In genomic region chr11:68683086-68683951, GRCh38 we compare ENCODE assay signal across 30 cellular contexts. TPM values are rescaled to one million over a fixed set of nuclear protein-coding genes. Genes with fewer than 3 reads are reported as not detected.
A peak's percentile ranks its signal among the peaks of the same experiment; 100 is the strongest.
DNase-seq lines count a peak whose midpoint lies in the region; ATAC-seq and TF ChIP-seq lines count a peak whose summit lies in the region.
"Had no signal": no experiment of that assay in that cellular context is flagged by ENCODE, and none has a peak within 500 bp of the region (broad histone marks: within the 10 kb centered on the region; RNA-seq: fewer than 3 reads in every experiment).

No MANE protein-coding gene starts in this region.

- intact Hi-C loops in breast epithelium (cut with DNase I; ENCODE audit: low total_unique reads), result no loop called here
- intact Hi-C loops in MCF 10A (cut with micrococcal nuclease), result no loop called here
- intact Hi-C loops in ovary (cut with DNase I), result no loop called here

- CTCF ChIA-PET in MCF 10A (lab: Yijun Ruan, JAX), result no interaction called here
- CTCF ChIA-PET in WTC11 (lab: Charles Lee), result interaction anchor here (0.9 to 1.5 kb wide), 4 partner anchors 21 to 115 kb away, joined by 3 to 5 read pairs (median 4); no protein-coding TSS in a partner anchor

- POLR2A ChIA-PET in MCF 10A (lab: Yijun Ruan, JAX) (no interaction called here), WTC11 (lab: Charles Lee) (no interaction called here)

- H3K9me3 ChIP-seq in breast epithelium (no peaks in the 10 kb centered on the region), iPS-20b (ENCODE audit: insufficient read depth, low read depth, low read length) (no peaks in the 10 kb centered on the region), ovary (no peaks in the 10 kb centered on the region)
- H3K9me3 ChIP-seq: colonic mucosa, esophagus muscularis mucosa, heart right ventricle, Peyer's patch, thyroid gland had no signal

- TF ChIP-seq CTCF in breast epithelium (IDR thresholded peaks at IDR 0.05) (no peak), MCF 10A (IDR thresholded peaks at IDR 0.05; ENCODE audit: unreplicated experiment) (no peak), WTC11 (IDR thresholded peaks at IDR 0.05) (no peak), ovary (IDR thresholded peaks at IDR 0.05) (no peak)

- H3K27me3 ChIP-seq in breast epithelium (peaks cover 12 to 17% of the 10 kb centered on the region in 2 donors), iPS-20b (ENCODE audit: insufficient read depth, low read length) (peaks cover 47% of the 10 kb centered on the region), ovary (peaks cover 5% of the 10 kb centered on the region)

- H3K9me3 Mint-ChIP-seq in MCF 10A (ENCODE audit: unreplicated experiment) (no peaks in the 10 kb centered on the region), WTC11 (no peaks in the 10 kb centered on the region)
- H3K9me3 Mint-ChIP-seq: activated CD4-positive, alpha-beta T cell treated with anti-CD3 and anti-CD28 coated beads, Interleukin-2, amount 10 ng/mL, durations not matched to agents 24 days and 14 days; activated T-cell treated with anti-CD3 and anti-CD28 coated beads, Interleukin-2, amount 50 U/mL, for 24 hours; CD4-positive, alpha-beta T cell; effector memory CD8-positive, alpha-beta T cell; memory B cell; stimulated activated naive CD8-positive, alpha-beta T cell treated with anti-CD3 and anti-CD28 coated beads, Interleukin-15, amount 100 ng/mL, for 72 hours had no signal

- no peak for DNase-seq in breast epithelium (ENCODE audit: low spot score in 2 of 2)
- DNase-seq in MCF 10A (ENCODE audit: unreplicated experiment), result no peak
- no peak for DNase-seq in WTC11 (ENCODE audit: low spot score)
- no peak for DNase-seq in putamen (ENCODE audit: low spot score)
- DNase-seq in ovary, result no peak
- DNase-seq in NCI-H146 (lab: John Stamatoyannopoulos, UW), result no peak
- DNase-seq: activated CD4-positive, alpha-beta T cell treated with anti-CD3 and anti-CD28 coated beads, Interleukin-2, amount 10 ng/mL, durations not matched to agents 24 days and 14 days; amygdala; CD4-positive, alpha-beta T cell; colonic mucosa; DMS 273 treated with DMSO at 0.1 percent for 48 hours; effector memory CD8-positive, alpha-beta T cell; EL; foreskin keratinocyte; heart right ventricle; NCI-H1092; NCI-H1930; NCI-H69; SHP77 treated with DMSO at 0.1 percent for 48 hours; stimulated activated CD4-positive, alpha-beta T cell treated with anti-CD3 and anti-CD28 coated beads, Interleukin-1b, Interleukin-23, amount 100 ng/mL, for 48 hours; stimulated activated naive CD8-positive, alpha-beta T cell treated with anti-CD3 and anti-CD28 coated beads, Interleukin-15, amount 100 ng/mL, for 72 hours; thyroid gland had no signal

- H3K27me3 Mint-ChIP-seq in MCF 10A (ENCODE audit: insufficient read depth, unreplicated experiment), result peaks cover 43% of the 10 kb centered on the region
- H3K27me3 Mint-ChIP-seq in WTC11 (ENCODE audit: low read depth), result peaks cover 43% of the 10 kb centered on the region

- no peaks in the 10 kb centered on the region for H3K36me3 ChIP-seq in breast epithelium
- H3K36me3 ChIP-seq in iPS-20b (ENCODE audit: insufficient read depth, low read depth, low read length), result peaks cover 21% of the 10 kb centered on the region
- H3K36me3 ChIP-seq in ovary, result no peaks in the 10 kb centered on the region
- H3K36me3 ChIP-seq: colonic mucosa, esophagus muscularis mucosa, heart right ventricle, Peyer's patch, thyroid gland had no signal

- H3K27ac ChIP-seq in breast epithelium (no peak overlapping the region), iPS-20b (ENCODE audit: low read length) (no peak overlapping the region), ovary (no peak overlapping the region)
- H3K27ac ChIP-seq: colonic mucosa, esophagus muscularis mucosa, foreskin keratinocyte, heart right ventricle, Peyer's patch, thyroid gland had no signal

- H3K27ac Mint-ChIP-seq in MCF 10A (ENCODE audit: low read depth, unreplicated experiment), result no peak overlapping the region
- no peak overlapping the region for H3K27ac Mint-ChIP-seq in WTC11
- H3K27ac Mint-ChIP-seq: activated CD4-positive, alpha-beta T cell treated with anti-CD3 and anti-CD28 coated beads, Interleukin-2, amount 10 ng/mL, durations not matched to agents 24 days and 14 days; activated T-cell treated with anti-CD3 and anti-CD28 coated beads, Interleukin-2, amount 50 U/mL, for 24 hours; CD4-positive, alpha-beta T cell; effector memory CD8-positive, alpha-beta T cell; memory B cell; stimulated activated naive CD8-positive, alpha-beta T cell treated with anti-CD3 and anti-CD28 coated beads, Interleukin-15, amount 100 ng/mL, for 72 hours had no signal

- 56 to 70% (median 68%) methylated on average over 18 to 23 of the region's 23 CpGs for WGBS in ovary, 3 donors

- no peak overlapping the region for H3K4me3 Mint-ChIP-seq in MCF 10A (ENCODE audit: unreplicated experiment)
- peak overlapping the region; percentile 43; the same call in 1 of the 2 replicates for H3K4me3 Mint-ChIP-seq in WTC11
- H3K4me3 Mint-ChIP-seq: activated CD4-positive, alpha-beta T cell treated with anti-CD3 and anti-CD28 coated beads, Interleukin-2, amount 10 ng/mL, durations not matched to agents 24 days and 14 days; activated T-cell treated with anti-CD3 and anti-CD28 coated beads, Interleukin-2, amount 50 U/mL, for 24 hours; CD4-positive, alpha-beta T cell; effector memory CD8-positive, alpha-beta T cell; memory B cell had no signal

- no peak overlapping the region for H3K9ac ChIP-seq in iPS-20b (ENCODE audit: low read depth, low read length)

- no peaks in the 10 kb centered on the region for H3K4me1 Mint-ChIP-seq in MCF 10A (ENCODE audit: insufficient read depth, unreplicated experiment)
- peaks cover 18% of the 10 kb centered on the region for H3K4me1 Mint-ChIP-seq in WTC11
- H3K4me1 Mint-ChIP-seq: memory B cell had no signal

- no peaks in the 10 kb centered on the region for H3K36me3 Mint-ChIP-seq in MCF 10A (ENCODE audit: insufficient read depth, unreplicated experiment)
- H3K36me3 Mint-ChIP-seq in WTC11, result peaks cover 17% of the 10 kb centered on the region
- H3K36me3 Mint-ChIP-seq: memory B cell had no signal

- ATAC-seq in WTC11 (0 out of 2 replicates have a peak, but pooled peaks have one; percentile 7), HG03159 (IDR thresholded peaks at IDR 0.05; ENCODE audit: unreplicated experiment) (no peak)

- TF ChIP-seq POLR2A in breast epithelium (IDR thresholded peaks at IDR 0.05), result no peak
- no peak for TF ChIP-seq POLR2A in ovary (IDR thresholded peaks at IDR 0.05)

- BruUV-seq in MCF 10A (replicated peaks; lab: Mats Ljungman, UMichigan), result no TSS peak

- H3K4me1 ChIP-seq in breast epithelium (peaks cover 4 to 6% of the 10 kb centered on the region in 2 donors), iPS-20b (ENCODE audit: insufficient read depth, low read length) (no peaks in the 10 kb centered on the region), ovary (ENCODE audit: insufficient read depth) (no peaks in the 10 kb centered on the region)
- H3K4me1 ChIP-seq: foreskin keratinocyte had no signal

- H3K4me3 ChIP-seq in breast epithelium (peak overlapping the region in 2 of 3 donors; percentile 48 to 76), iPS-20b (ENCODE audit: low read length) (peak overlapping the region; percentile 64; the same call in 1 of the 2 replicates), ovary (no peak overlapping the region)

- TF ChIP-seq EP300 in ovary (IDR thresholded peaks at IDR 0.05), result no peak

TF ChIP-seq in WTC11, 78 proteins besides CTCF, POLR2A, EP300 and RAD21 (continues in another document):
- TF ChIP-seq GABPB1 (CRISPR knock-in tag; IDR thresholded peaks at IDR 0.05) (no peak), NR1H2 (CRISPR knock-in tag; IDR thresholded peaks at IDR 0.05) (no peak), HMGXB4 (CRISPR knock-in tag; IDR thresholded peaks at IDR 0.05) (no peak), TP53 (CRISPR knock-in tag; IDR thresholded peaks at IDR 0.05) (no peak), TEAD4 (CRISPR knock-in tag; IDR thresholded peaks at IDR 0.05) (no peak), RELA (CRISPR knock-in tag; IDR thresholded peaks at IDR 0.05; ENCODE audit: borderline replicate concordance) (no peak), FOXP1 (CRISPR knock-in tag; IDR thresholded peaks at IDR 0.05; ENCODE audit: borderline replicate concordance) (no peak), ZNF121 (CRISPR knock-in tag; IDR thresholded peaks at IDR 0.05) (no peak)
- TF ChIP-seq, protein P1, sequence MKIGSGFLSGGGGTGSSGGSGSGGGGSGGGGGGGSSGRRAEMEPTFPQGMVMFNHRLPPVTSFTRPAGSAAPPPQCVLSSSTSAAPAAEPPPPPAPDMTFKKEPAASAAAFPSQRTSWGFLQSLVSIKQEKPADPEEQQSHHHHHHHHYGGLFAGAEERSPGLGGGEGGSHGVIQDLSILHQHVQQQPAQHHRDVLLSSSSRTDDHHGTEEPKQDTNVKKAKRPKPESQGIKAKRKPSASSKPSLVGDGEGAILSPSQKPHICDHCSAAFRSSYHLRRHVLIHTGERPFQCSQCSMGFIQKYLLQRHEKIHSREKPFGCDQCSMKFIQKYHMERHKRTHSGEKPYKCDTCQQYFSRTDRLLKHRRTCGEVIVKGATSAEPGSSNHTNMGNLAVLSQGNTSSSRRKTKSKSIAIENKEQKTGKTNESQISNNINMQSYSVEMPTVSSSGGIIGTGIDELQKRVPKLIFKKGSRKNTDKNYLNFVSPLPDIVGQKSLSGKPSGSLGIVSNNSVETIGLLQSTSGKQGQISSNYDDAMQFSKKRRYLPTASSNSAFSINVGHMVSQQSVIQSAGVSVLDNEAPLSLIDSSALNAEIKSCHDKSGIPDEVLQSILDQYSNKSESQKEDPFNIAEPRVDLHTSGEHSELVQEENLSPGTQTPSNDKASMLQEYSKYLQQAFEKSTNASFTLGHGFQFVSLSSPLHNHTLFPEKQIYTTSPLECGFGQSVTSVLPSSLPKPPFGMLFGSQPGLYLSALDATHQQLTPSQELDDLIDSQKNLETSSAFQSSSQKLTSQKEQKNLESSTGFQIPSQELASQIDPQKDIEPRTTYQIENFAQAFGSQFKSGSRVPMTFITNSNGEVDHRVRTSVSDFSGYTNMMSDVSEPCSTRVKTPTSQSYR (CRISPR knock-in tag; IDR thresholded peaks at IDR 0.05), result no peak

RNA-seq across cellular contexts. Expression of gene GAL, which starts 1.0 kb away (rescaled TPM):
- total RNA-seq in breast epithelium, result 1 to 10 TPM in 2 of 3 donors, under 1 TPM in 1; 0.64 to 5.7 (median 1.3) TPM
- total RNA-seq in MCF 10A (2022), result not detected in 2 replicates
- 102 to 110 TPM (median 108 TPM) in 3 replicates for total RNA-seq in WTC11 (2021)
- total RNA-seq in ovary, result 1 to 10 TPM in 1 of 7 donors, under 1 TPM in 1, not detected in 5; 0.36 to 1.4 TPM
- under 1 TPM in 1 of 2 donors, not detected in 1; 0.19 TPM for polyA plus RNA-seq in ovary
- total RNA-seq: CD4-positive, alpha-beta T cell; HT1080; myocyte had no signal

Comparison
In these comparisons a context has a peak if more than half of its experiments do, and no peak if none do; other contexts are left out.
1. RNA of gene GAL, which starts 1.0 kb away (total RNA-seq): 102 to 110 TPM in WTC11; 0.64 to 5.7 TPM in breast epithelium, not detected in MCF 10A and 0.36 to 1.4 TPM in ovary; every median in the first group is over 10 times any median in the second.